Comparison of ENCODE assay signal across 11 cellular contexts in the genomic region with DNA sequence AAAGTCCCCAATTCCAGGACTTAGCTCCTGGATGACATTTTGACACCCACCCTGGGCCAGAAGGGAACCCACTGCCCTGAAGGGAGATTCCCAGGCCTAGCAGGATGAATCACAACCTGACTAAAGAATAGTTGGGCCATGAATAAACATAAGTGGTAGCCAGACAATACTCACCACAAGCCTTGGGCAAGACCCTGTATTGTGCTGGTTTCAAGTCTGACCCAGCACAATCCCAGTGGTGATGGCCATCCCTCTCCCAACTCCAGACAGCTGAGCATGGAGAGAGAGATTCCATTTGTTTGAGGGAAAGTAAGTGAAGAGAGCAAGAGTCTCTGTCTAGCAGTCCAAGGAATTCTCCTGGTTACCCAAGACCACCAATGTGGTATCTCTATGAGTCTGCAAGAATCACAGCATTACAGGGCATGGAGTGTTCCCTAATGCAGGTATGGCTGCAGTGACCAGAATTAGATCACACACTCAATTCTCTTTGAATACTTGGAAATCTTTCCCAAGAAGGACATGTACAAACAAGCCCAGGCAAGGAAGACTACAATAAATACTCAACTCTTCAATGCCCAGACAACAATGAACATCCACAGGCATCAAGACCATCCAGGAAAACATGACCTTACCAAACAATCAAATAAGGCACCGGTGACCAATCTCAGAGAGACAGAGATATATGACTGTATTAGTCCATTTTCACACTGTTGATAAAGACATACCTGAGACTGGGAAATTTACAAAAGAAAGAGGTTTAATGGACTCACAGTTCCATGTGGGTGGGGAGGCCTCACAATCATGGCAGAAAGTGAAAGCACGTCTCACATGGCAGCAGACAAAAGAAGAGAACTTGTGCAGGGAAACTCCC.
DNase-seq lines count a peak whose midpoint lies in the region; ATAC-seq and TF ChIP-seq lines count a peak whose summit lies in the region.
"Had no signal": no experiment of that assay in that cellular context is flagged by ENCODE, and none has a peak within 500 bp of the region (broad histone marks: within the 10 kb centered on the region; RNA-seq: fewer than 3 reads in every experiment).

No MANE protein-coding gene starts in this region.

- no peak for TF ChIP-seq CTCF in kidney epithelial cell (IDR thresholded peaks at IDR 0.05; ENCODE audit: insufficient read depth, low read length, poor library complexity, severe bottlenecking)

- peak overlapping the region; percentile 57; the same call in 1 of the 2 replicates for H3K27ac ChIP-seq in ACC112 (ENCODE audit: low read depth, low read length)
- H3K27ac ChIP-seq: heart left ventricle, stomach had no signal

- H3K4me1 ChIP-seq in ACC112 (ENCODE audit: control insufficient read depth, insufficient read depth, low read length, unreplicated experiment), result peaks cover 16% of the 10 kb centered on the region
- H3K4me1 ChIP-seq: stomach had no signal

- peaks cover 22% of the 10 kb centered on the region for H3K36me3 ChIP-seq in ACC112 (ENCODE audit: insufficient read depth, low read length)
- H3K36me3 ChIP-seq in kidney epithelial cell (ENCODE audit: control insufficient read depth, insufficient read depth, low read length), result no peaks in the 10 kb centered on the region

- DNase-seq in GM03348 (ENCODE audit: low spot score), result peak; percentile 17
- peak; percentile 82 for DNase-seq in amniotic epithelial cell (ENCODE audit: low read depth)
- peak; percentile 57 for DNase-seq in kidney epithelial cell (ENCODE audit: low read depth)
- DNase-seq in hypothalamus (lab: John Stamatoyannopoulos, UW), result no peak
- DNase-seq in cerebellum (ENCODE audit: low spot score), result no peak
- no peak for DNase-seq in SIG-M5 treated with dmso at 0.1 percent for 504 hours (lab: John Stamatoyannopoulos, UW; ENCODE audit: unreplicated experiment)
- DNase-seq: heart left ventricle, NCI-H526, stomach had no signal

- H3K4me3 ChIP-seq in ACC112 (ENCODE audit: low read depth, low read length) (no peak overlapping the region), kidney epithelial cell (ENCODE audit: low read depth, low read length) (no peak overlapping the region)
- H3K4me3 ChIP-seq: heart left ventricle, stomach had no signal

- no peak for ATAC-seq in HG02678 (IDR thresholded peaks at IDR 0.05; ENCODE audit: unreplicated experiment)

- no peaks in the 10 kb centered on the region for H3K27me3 ChIP-seq in ACC112 (ENCODE audit: insufficient read depth, low read length)
- no peaks in the 10 kb centered on the region for H3K27me3 ChIP-seq in kidney epithelial cell (ENCODE audit: control insufficient read depth, insufficient read depth, low read length)
- H3K27me3 ChIP-seq: heart left ventricle, stomach had no signal

- H3K79me2 ChIP-seq in ACC112 (ENCODE audit: control insufficient read depth, insufficient read depth, low read length, unreplicated experiment), result no peaks in the 10 kb centered on the region

- no peak overlapping the region for H2AFZ ChIP-seq in ACC112 (ENCODE audit: low read length, unreplicated experiment)

Comparison
In these comparisons a context has a peak if more than half of its experiments do, and no peak if none do; other contexts are left out.
1. DNase-seq: peak in GM03348 (single experiment), amniotic epithelial cell (single experiment) and kidney epithelial cell (single experiment); none in hypothalamus (0 of 51), cerebellum (single experiment) and SIG-M5 treated with dmso at 0.1 percent for 504 hours (single experiment).